Comparison of ENCODE assay signal across 9 cellular contexts in the genomic region with DNA sequence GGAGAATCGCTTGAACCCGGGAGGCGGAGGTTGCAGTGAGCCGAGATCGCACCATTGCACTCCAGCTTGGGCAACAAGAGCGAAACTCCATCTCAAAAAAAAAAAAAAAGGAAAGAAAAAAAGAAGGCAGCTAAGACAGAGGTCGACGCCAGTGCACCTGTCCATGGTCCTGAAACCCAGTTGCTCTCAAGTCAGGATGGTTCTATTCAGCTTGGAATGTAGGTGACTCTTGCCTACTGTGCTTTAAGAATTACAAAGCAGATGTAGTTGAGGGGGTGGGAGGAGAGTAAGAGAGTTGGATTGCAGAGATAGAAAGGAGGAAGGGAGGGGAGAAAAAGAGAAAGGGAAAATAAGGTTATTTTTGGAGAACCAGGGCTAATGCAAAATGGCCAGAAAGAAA. TPM values are rescaled to one million over a fixed set of nuclear protein-coding genes. Genes with fewer than 3 reads are reported as not detected.
DNase-seq lines count a peak whose midpoint lies in the region; ATAC-seq and FAIRE-seq lines count a peak whose summit lies in the region.
"Had no signal": no experiment of that assay in that cellular context is flagged by ENCODE, and none has a peak within 500 bp of the region (broad histone marks: within the 10 kb centered on the region; RNA-seq: fewer than 3 reads in every experiment).

No MANE protein-coding gene starts in this region.

- no peak for FAIRE-seq in GM19239 (lab: Jason Lieb, UNC)

- no peak overlapping the region for H3K18ac ChIP-seq in trophoblast cell (ENCODE audit: low read length)

- H3K14ac ChIP-seq in trophoblast cell (ENCODE audit: low read length) = no peak overlapping the region

- no peaks in the 10 kb centered on the region for H3K9me3 ChIP-seq in trophoblast cell (ENCODE audit: insufficient read depth, low read depth, low read length)

- no peak overlapping the region for H3K4ac ChIP-seq in trophoblast cell (ENCODE audit: low read depth, low read length)

- no peak overlapping the region for H4K8ac ChIP-seq in trophoblast cell (ENCODE audit: low read depth, low read length)

- no peak overlapping the region for H2BK120ac ChIP-seq in trophoblast cell (ENCODE audit: insufficient read depth, low read length, poor library complexity)

- no CpG with 5 or more reads among the region's 8 CpGs for WGBS in trophoblast cell (ENCODE audit: extremely low coverage, insufficient coverage, insufficient read length)

- H3K4me1 Mint-ChIP-seq in activated CD8-positive, alpha-beta memory T cell treated with anti-CD3 and anti-CD28 coated beads, Interleukin-2, amount 10 ng/mL, durations not matched to agents 7 days and 5 days = no peaks in the 10 kb centered on the region

- no peak overlapping the region for H3K4me3 ChIP-seq in trophoblast cell (ENCODE audit: low read depth, low read length)

- H3K27me3 ChIP-seq in trophoblast cell (ENCODE audit: insufficient read depth, low read length) = no peaks in the 10 kb centered on the region

- H3K9ac ChIP-seq in trophoblast cell (ENCODE audit: low read length) = no peak overlapping the region

- CTCF ChIA-PET in activated CD8-positive, alpha-beta memory T cell treated with anti-CD3 and anti-CD28 coated beads, Interleukin-2, amount 10 ng/mL, durations not matched to agents 7 days and 5 days (lab: Charles Lee) = interaction anchor here (0.7 kb wide), 1 partner anchor 126 kb away, joined by 3 read pairs; no protein-coding TSS in a partner anchor

- H2AK5ac ChIP-seq in trophoblast cell (ENCODE audit: low read length) = no peak overlapping the region

- H3K4me3 Mint-ChIP-seq in activated CD8-positive, alpha-beta memory T cell treated with anti-CD3 and anti-CD28 coated beads, Interleukin-2, amount 10 ng/mL, durations not matched to agents 7 days and 5 days = no peak overlapping the region

- in situ Hi-C loops in T47D (cut with HindIII; ENCODE audit: low pct_unique_long_range_greater_than_20kb, low sequenced_read_pairs) = no loop called here

- no peak overlapping the region for H4K12ac ChIP-seq in trophoblast cell (ENCODE audit: low read depth, low read length)

- H3K79me1 ChIP-seq in trophoblast cell (ENCODE audit: low read length) = no peaks in the 10 kb centered on the region

- no peaks in the 10 kb centered on the region for H3K27me3 Mint-ChIP-seq in activated CD8-positive, alpha-beta memory T cell treated with anti-CD3 and anti-CD28 coated beads, Interleukin-2, amount 10 ng/mL, durations not matched to agents 7 days and 5 days

- no peak overlapping the region for H3K27ac Mint-ChIP-seq in activated CD8-positive, alpha-beta memory T cell treated with anti-CD3 and anti-CD28 coated beads, Interleukin-2, amount 10 ng/mL, durations not matched to agents 7 days and 5 days

- H4K91ac ChIP-seq in trophoblast cell (ENCODE audit: low read depth, low read length) = no peak overlapping the region

- no peaks in the 10 kb centered on the region for H3K36me3 ChIP-seq in trophoblast cell (ENCODE audit: control insufficient read depth in 1 of 2, insufficient read depth in 2 of 2, low read length in 2 of 2)

- H3K23ac ChIP-seq in trophoblast cell (ENCODE audit: low read length) = no peak overlapping the region

- H3K79me2 ChIP-seq in trophoblast cell (ENCODE audit: control insufficient read depth, insufficient read depth, low read length, poor library complexity) = no peaks in the 10 kb centered on the region

- H3K9me3 Mint-ChIP-seq in activated CD8-positive, alpha-beta memory T cell treated with anti-CD3 and anti-CD28 coated beads, Interleukin-2, amount 10 ng/mL, durations not matched to agents 7 days and 5 days (ENCODE audit: low read depth) = no peaks in the 10 kb centered on the region

- H2AFZ ChIP-seq in trophoblast cell (ENCODE audit: insufficient read depth, low read length, poor library complexity) = no peak overlapping the region

- no peak overlapping the region for H3K27ac ChIP-seq in trophoblast cell (ENCODE audit: low read depth, low read length)

- no peak overlapping the region for H2BK5ac ChIP-seq in trophoblast cell (ENCODE audit: low read depth, low read length, poor library complexity)

- H3K4me2 ChIP-seq in trophoblast cell (ENCODE audit: low read length) = no peak overlapping the region

- H3K36me3 Mint-ChIP-seq in activated CD8-positive, alpha-beta memory T cell treated with anti-CD3 and anti-CD28 coated beads, Interleukin-2, amount 10 ng/mL, durations not matched to agents 7 days and 5 days = no peaks in the 10 kb centered on the region

- H3K4me1 ChIP-seq in trophoblast cell (ENCODE audit: control insufficient read depth in 1 of 2, insufficient read depth in 2 of 2, low read length in 2 of 2) = no peaks in the 10 kb centered on the region

- DNase-seq in activated CD8-positive, alpha-beta memory T cell treated with anti-CD3 and anti-CD28 coated beads, Interleukin-2, amount 10 ng/mL, durations not matched to agents 7 days and 5 days = peak; percentile 51
- no peak for DNase-seq in activated CD8-positive, alpha-beta memory T cell treated with anti-CD3 and anti-CD28 coated beads for 24 hours
- DNase-seq in NOMO-1 treated with DMSO at 0.1 percent for 48 hours (lab: John Stamatoyannopoulos, UW; ENCODE audit: unreplicated experiment) (peak; percentile 36), T47D (ENCODE audit: low read depth in 1 of 2, low spot score in 1 of 2) (peak; percentile 55 to 77), trophoblast cell (peak; percentile 58 to 82), GM19239 (ENCODE audit: insufficient read length, low spot score) (no peak)

- ATAC-seq in activated CD8-positive, alpha-beta memory T cell treated with anti-CD3 and anti-CD28 coated beads, Interleukin-2, amount 10 ng/mL, durations not matched to agents 7 days and 5 days = no peak
- ATAC-seq in HG03571 (IDR thresholded peaks at IDR 0.05; ENCODE audit: unreplicated experiment) (no peak), GM21619 (IDR thresholded peaks at IDR 0.05; ENCODE audit: unreplicated experiment) (no peak)

- no peak overlapping the region for H2BK12ac ChIP-seq in trophoblast cell (ENCODE audit: low read length)

RNA-seq across cellular contexts. Expression of a gene that starts 18.7 kb away (rescaled TPM):
- not detected for total RNA-seq in activated CD8-positive, alpha-beta memory T cell treated with anti-CD3 and anti-CD28 coated beads, Interleukin-2, amount 10 ng/mL, durations not matched to agents 7 days and 5 days
- polyA plus RNA-seq in trophoblast cell (2013) = 0.04 and 0.08 TPM in 2 replicates

RNA-seq across cellular contexts. Expression of a gene that starts 35.0 kb away (rescaled TPM):
- not detected for total RNA-seq in activated CD8-positive, alpha-beta memory T cell treated with anti-CD3 and anti-CD28 coated beads, Interleukin-2, amount 10 ng/mL, durations not matched to agents 7 days and 5 days
- polyA plus RNA-seq in trophoblast cell (2013) = 0.06 and 0.10 TPM in 2 replicates

RNA-seq across cellular contexts. Expression of a gene that starts 45.7 kb away (rescaled TPM):
- not detected for total RNA-seq in activated CD8-positive, alpha-beta memory T cell treated with anti-CD3 and anti-CD28 coated beads, Interleukin-2, amount 10 ng/mL, durations not matched to agents 7 days and 5 days
- 0.25 and 0.36 TPM in 2 replicates for polyA plus RNA-seq in trophoblast cell (2013)
- polyA plus RNA-seq: BJ had no signal

Comparison
In these comparisons a context has a peak if more than half of its experiments do, and no peak if none do; other contexts are left out.
1. DNase-seq: peak in activated CD8-positive, alpha-beta memory T cell treated with anti-CD3 and anti-CD28 coated beads, Interleukin-2, amount 10 ng/mL, durations not matched to agents 7 days and 5 days (single experiment), NOMO-1 treated with DMSO at 0.1 percent for 48 hours (single experiment), T47D (2 of 2) and trophoblast cell (2 of 2); none in activated CD8-positive, alpha-beta memory T cell treated with anti-CD3 and anti-CD28 coated beads for 24 hours (single experiment) and GM19239 (single experiment).